In genomic region chr7:24708244-24708643, GRCh38 we compare ENCODE assay signal across 29 cellular contexts.
"Had no signal": no experiment of that assay in that cellular context is flagged by ENCODE, and none has a peak within 500 bp of the region (broad histone marks: within the 10 kb centered on the region; RNA-seq: fewer than 3 reads in every experiment).

No MANE protein-coding gene starts in this region.

- H3K27ac ChIP-seq: coronary artery, gastrocnemius medialis, left lung, lower lobe of right lung, right atrium auricular region, stomach, thyroid gland, upper lobe of left lung had no signal

- H3K9me3 ChIP-seq: gastrocnemius medialis, left lung, lower lobe of right lung, right atrium auricular region, stomach, thyroid gland, upper lobe of left lung had no signal

- FAIRE-seq: islet of Langerhans had no signal

- ATAC-seq: effector memory CD8-positive, alpha-beta T cell; gastrocnemius medialis; left lung; lower lobe of right lung; natural killer cell treated with Interleukin-12 subunit alpha and Interleukin-12 subunit beta and Interleukin-15 and Interleukin-18, amount 100 ng/mL, for 72 hours; stimulated activated naive B cell treated with anti-CD40 and anti-IgM and Interleukin-4, amounts not matched to agents 10 μg/mL and 1 μg/mL and 100 μg/mL, for 72 hours; T-helper 17 cell had no signal

- H3K4me1 ChIP-seq: left lung, lower lobe of right lung, upper lobe of left lung had no signal

- H3K4me3 ChIP-seq: coronary artery, dorsolateral prefrontal cortex, gastrocnemius medialis, left lung, lower lobe of right lung, right atrium auricular region, stomach, thyroid gland, upper lobe of left lung had no signal

- H3K27me3 ChIP-seq: gastrocnemius medialis, right atrium auricular region, stomach, thyroid gland, upper lobe of left lung had no signal

- DNase-seq: activated CD4-positive, alpha-beta memory T cell treated with anti-CD3 and anti-CD28 coated beads, Interleukin-2, amount 10 ng/mL, durations not matched to agents 7 days and 5 days; activated CD4-positive, alpha-beta T cell treated with anti-CD3 and anti-CD28 coated beads for 1 hour; activated CD4-positive, alpha-beta T cell treated with anti-CD3 and anti-CD28 coated beads, Interleukin-2, amount 10 ng/mL, durations not matched to agents 7 days and 5 days; activated CD8-positive, alpha-beta memory T cell treated with anti-CD3 and anti-CD28 coated beads, Interleukin-2, amount 50 U/mL, for 48 hours; activated gamma-delta T cell; activated naive CD4-positive, alpha-beta T cell treated with anti-CD3 and anti-CD28 coated beads, Interleukin-2, amount 10 ng/mL, durations not matched to agents 7 days and 5 days; activated naive CD8-positive, alpha-beta T cell treated with anti-CD3 and anti-CD28 coated beads, Interleukin-2, amount 10 ng/mL, durations not matched to agents 7 days and 5 days; activated T-cell treated with anti-CD3 and anti-CD28 coated beads, Interleukin-2, amount 50 U/mL, for 24 hours; amniotic stem cell; dorsolateral prefrontal cortex; effector memory CD8-positive, alpha-beta T cell; erythroblast; gastrocnemius medialis; glutamatergic neuron; left lung; lower lobe of right lung; mesendoderm; stimulated activated CD4-positive, alpha-beta T cell treated with anti-CD3 and anti-CD28 coated beads, Interleukin-15, amount 100 ng/mL, for 24 hours; stimulated activated CD4-positive, alpha-beta T cell treated with anti-CD3 and anti-CD28 coated beads, Interleukin-2, amount 100 ng/mL, for 24 hours; stimulated activated naive B cell treated with anti-CD40 and anti-IgM and Interleukin-4, amounts not matched to agents 10 μg/mL and 1 μg/mL and 100 μg/mL, for 72 hours; stomach; T-helper 17 cell; T1000; thyroid gland; upper lobe of left lung had no signal

- H3K36me3 ChIP-seq: gastrocnemius medialis, left lung, lower lobe of right lung, right atrium auricular region, stomach, thyroid gland, upper lobe of left lung had no signal
